In genomic region chr1:151242442-151242841, GRCh38 we compare ENCODE assay signal across 21 cellular contexts.
"Had no signal": no experiment of that assay in that cellular context is flagged by ENCODE, and none has a peak within 500 bp of the region (broad histone marks: within the 10 kb centered on the region; RNA-seq: fewer than 3 reads in every experiment).

No MANE protein-coding gene starts in this region.

- H3K27me3 Mint-ChIP-seq: activated naive CD4-positive, alpha-beta T cell treated with anti-CD3 and anti-CD28 coated beads, Interleukin-2, amount 50 U/mL, for 24 hours; memory B cell; natural killer cell treated with Interleukin-12 subunit alpha and Interleukin-12 subunit beta and Interleukin-15 and Interleukin-18, amount 100 ng/mL, for 72 hours had no signal

- H3K27ac Mint-ChIP-seq: activated naive CD4-positive, alpha-beta T cell treated with anti-CD3 and anti-CD28 coated beads, Interleukin-2, amount 50 U/mL, for 24 hours had no signal

- DNase-seq: activated CD4-positive, alpha-beta T cell treated with anti-CD3 and anti-CD28 coated beads for 1 hour; activated effector memory CD4-positive, alpha-beta T cell treated with Interleukin-2 at 50 U/mL for 16 hours; amniotic stem cell; cerebellar nuclear complex; heart left ventricle; islet precursor cell; left cardiac atrium; SIG-M5; stimulated activated CD4-positive, alpha-beta T cell treated with anti-CD3 and anti-CD28 coated beads, Interleukin-15, amount 100 ng/mL, for 24 hours; stimulated activated naive CD4-positive, alpha-beta T cell treated with Interleukin-2 at 50 U/mL for 16 hours; tibial artery had no signal

- H2AFZ ChIP-seq: parathyroid adenoma had no signal

- H3K9ac ChIP-seq: parathyroid adenoma had no signal

- H3K4me2 ChIP-seq: smooth muscle cell had no signal

- H3K4me1 Mint-ChIP-seq: activated naive CD4-positive, alpha-beta T cell treated with anti-CD3 and anti-CD28 coated beads, Interleukin-2, amount 50 U/mL, for 24 hours had no signal

- H3K4me1 ChIP-seq: breast epithelium, tibial artery had no signal

- H3K27ac ChIP-seq: breast epithelium, coronary artery, heart left ventricle, neutrophil, parathyroid adenoma, tibial artery had no signal

- ATAC-seq: heart left ventricle; left cardiac atrium; natural killer cell treated with Interleukin-12 subunit alpha and Interleukin-12 subunit beta and Interleukin-15 and Interleukin-18, amount 100 ng/mL, for 72 hours; sciatic nerve; SK-N-SH treated with all-trans-retinoic acid at 6 μM for 48 hours had no signal

- H3K36me3 ChIP-seq: breast epithelium had no signal

- H3K4me3 Mint-ChIP-seq: activated naive CD4-positive, alpha-beta T cell treated with anti-CD3 and anti-CD28 coated beads, Interleukin-2, amount 50 U/mL, for 24 hours; memory B cell; natural killer cell treated with Interleukin-12 subunit alpha and Interleukin-12 subunit beta and Interleukin-15 and Interleukin-18, amount 100 ng/mL, for 72 hours had no signal

- H3K9me3 ChIP-seq: breast epithelium, heart left ventricle, neutrophil, tibial artery had no signal

- H3K27me3 ChIP-seq: breast epithelium, heart left ventricle, neutrophil, tibial artery had no signal

- H3K4me3 ChIP-seq: breast epithelium, coronary artery, heart left ventricle, smooth muscle cell, tibial artery had no signal

- H3K9me3 Mint-ChIP-seq: activated naive CD4-positive, alpha-beta T cell treated with anti-CD3 and anti-CD28 coated beads, Interleukin-2, amount 50 U/mL, for 24 hours; memory B cell; natural killer cell treated with Interleukin-12 subunit alpha and Interleukin-12 subunit beta and Interleukin-15 and Interleukin-18, amount 100 ng/mL, for 72 hours had no signal
